In the genomic region with DNA sequence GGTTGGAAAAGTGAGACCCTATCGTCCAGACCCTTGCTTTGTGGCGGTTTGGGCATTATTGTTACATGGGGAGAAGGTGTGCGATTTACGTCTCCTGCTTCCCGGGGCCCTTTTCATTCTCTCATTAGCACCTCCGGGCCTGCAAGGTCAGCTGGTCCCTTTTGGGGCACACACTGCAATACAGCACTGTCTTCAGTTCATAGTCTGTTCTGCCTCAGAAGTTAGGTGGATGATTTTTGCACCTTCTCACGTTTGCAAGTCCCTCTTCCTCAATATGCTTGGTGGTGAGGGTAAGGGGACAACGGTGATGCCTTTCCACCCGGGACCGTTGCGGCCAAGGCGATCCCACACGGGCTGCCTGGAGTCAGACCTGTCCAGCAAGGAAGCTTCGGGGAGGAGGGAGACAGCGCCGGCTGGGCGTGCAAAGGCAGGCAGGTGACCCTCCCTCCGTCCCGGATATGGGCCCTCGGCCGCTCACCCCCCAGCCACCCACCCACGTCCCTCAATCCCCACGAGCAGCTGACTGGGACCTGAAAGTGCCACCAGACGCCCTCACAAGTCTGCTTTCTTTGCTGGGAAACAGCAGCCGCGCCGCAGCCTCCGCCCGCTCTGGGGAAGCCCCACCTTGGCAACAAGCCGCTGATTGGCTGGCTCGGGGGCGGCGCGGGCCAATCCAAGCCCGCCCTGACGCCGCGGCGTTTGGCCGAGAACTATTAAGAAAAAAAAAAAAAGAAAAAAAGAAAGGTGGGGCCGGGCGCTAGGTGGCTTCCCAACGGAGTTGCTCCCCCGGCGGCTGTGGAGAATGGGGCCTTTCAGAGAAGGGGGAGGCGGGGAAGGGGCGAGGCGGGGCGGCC, we compare ENCODE assay signal across 8 cellular contexts. TPM values are rescaled to one million over a fixed set of nuclear protein-coding genes. Genes with fewer than 3 reads are reported as not detected.
DNase-seq lines count a peak whose midpoint lies in the region; ATAC-seq and TF ChIP-seq lines count a peak whose summit lies in the region.

No MANE protein-coding gene starts in this region.

- DNase-seq in GM13977 (ENCODE audit: low spot score) = peak; percentile 92
- peak; percentile 92 for DNase-seq in NCI-H146 treated with DMSO at 0.1 percent for 48 hours (lab: John Stamatoyannopoulos, UW; ENCODE audit: unreplicated experiment)
- peak; percentile 57 to 94 (median 86) for DNase-seq in amygdala (lab: John Stamatoyannopoulos, UW)
- DNase-seq in left ventricle myocardium superior = peak; percentile 97
- peak; percentile 63 for DNase-seq in pulmonary artery endothelial cell (ENCODE audit: low read depth, low spot score)
- DNase-seq in uterus = peak; percentile 92 to 93

- H3K36me3 ChIP-seq in uterus = no peaks in the 10 kb centered on the region

- TF ChIP-seq CTCF in GM13977 (IDR thresholded peaks at IDR 0.05; ENCODE audit: extremely low read depth, insufficient read depth, missing control alignments) (no peak), uterus (IDR thresholded peaks at IDR 0.05) (no peak)

- ATAC-seq in HG02884 (IDR thresholded peaks at IDR 0.05; ENCODE audit: unreplicated experiment) (peak; percentile 64), left ventricle myocardium superior (peak; percentile 87)

- peak; percentile 78 to 79 for TF ChIP-seq POLR2A in uterus (IDR thresholded peaks at IDR 0.05)

- no peaks in the 10 kb centered on the region for H3K27me3 ChIP-seq in uterus

- peak overlapping the region; percentile 99 for H3K27ac Mint-ChIP-seq in T-helper 1 cell treated with Interleukin-12 subunit alpha and Interleukin-12 subunit beta and Interleukin-4 antibody, amounts not matched to agents 30 μg/mL and 1 μg/mL, for 36 hours

- no peaks in the 10 kb centered on the region for H3K9me3 ChIP-seq in uterus

- H3K27ac ChIP-seq in uterus = peak overlapping the region; percentile 90 to 98

- no peaks in the 10 kb centered on the region for H3K27me3 Mint-ChIP-seq in T-helper 1 cell treated with Interleukin-12 subunit alpha and Interleukin-12 subunit beta and Interleukin-4 antibody, amounts not matched to agents 30 μg/mL and 1 μg/mL, for 36 hours (ENCODE audit: low read depth)

- peak overlapping the region; percentile 37 to 44 for H3K4me3 ChIP-seq in uterus

- H3K36me3 Mint-ChIP-seq in T-helper 1 cell treated with Interleukin-12 subunit alpha and Interleukin-12 subunit beta and Interleukin-4 antibody, amounts not matched to agents 30 μg/mL and 1 μg/mL, for 36 hours (ENCODE audit: low read depth) = no peaks in the 10 kb centered on the region

- intact Hi-C loops in left ventricle myocardium superior (cut with micrococcal nuclease) (no loop called here), uterus (cut with DNase I; ENCODE audit: low total_unique reads) (no loop called here)

- peak overlapping the region; percentile 87 for H3K4me3 Mint-ChIP-seq in T-helper 1 cell treated with Interleukin-12 subunit alpha and Interleukin-12 subunit beta and Interleukin-4 antibody, amounts not matched to agents 30 μg/mL and 1 μg/mL, for 36 hours

- H3K4me1 ChIP-seq in uterus = peaks cover 0 to 8% of the 10 kb centered on the region in 2 donors

- H3K9me3 Mint-ChIP-seq in T-helper 1 cell treated with Interleukin-12 subunit alpha and Interleukin-12 subunit beta and Interleukin-4 antibody, amounts not matched to agents 30 μg/mL and 1 μg/mL, for 36 hours = no peaks in the 10 kb centered on the region

- peaks cover 60% of the 10 kb centered on the region for H3K4me1 Mint-ChIP-seq in T-helper 1 cell treated with Interleukin-12 subunit alpha and Interleukin-12 subunit beta and Interleukin-4 antibody, amounts not matched to agents 30 μg/mL and 1 μg/mL, for 36 hours (ENCODE audit: low read depth)

- in situ Hi-C loops in GM13977 (cut with MboI; ENCODE audit: low pct_unique_long_range_greater_than_20kb, low sequenced_read_pairs, unreplicated experiment) = no loop called here

RNA-seq across cellular contexts. Expression of a gene that starts 21.7 kb away (rescaled TPM):
- total RNA-seq in left ventricle myocardium superior (41.3 TPM), pulmonary artery endothelial cell (39.5 and 51.9 TPM in 2 replicates), uterus (10 to 100 TPM; 14.6 to 95.9 (median 56.5) TPM)

RNA-seq across cellular contexts. Expression of a gene that starts 23.9 kb away (rescaled TPM):
- total RNA-seq in left ventricle myocardium superior (9.6 TPM), pulmonary artery endothelial cell (0.07 and 0.67 TPM in 2 replicates), uterus (100 to 1,000 TPM in 1 of 4 donors, 10 to 100 TPM in 3; 41.8 to 119 (median 82.7) TPM)

Comparison
In these comparisons a context has a peak if more than half of its experiments do, and no peak if none do; other contexts are left out.
1. Peak in every context shown above with its lines: DNase-seq, ATAC-seq, H3K4me3 ChIP-seq and H3K27ac ChIP-seq.